8 cellular contexts compared by ENCODE assay signal in genomic region chr11:15819679-15820286, GRCh38.
A peak's percentile ranks its signal among the peaks of the same experiment; 100 is the strongest.
DNase-seq lines count a peak whose midpoint lies in the region; ATAC-seq and TF ChIP-seq lines count a peak whose summit lies in the region.

No MANE protein-coding gene starts in this region.

- intact Hi-C loops in activated T-helper 2 cell treated with anti-CD3 and anti-CD28 coated beads, Interferon-gamma antibody, Interleukin-2, Interleukin-4, amounts not matched to agents 10 μg/mL and 5 μg/mL and 100 μg/mL, durations not matched to agents 14 hours and 24 hours and 36 hours (cut with micrococcal nuclease), result loop anchor here (2.0 to 10.0 kb wide), 6 partner anchors 37 to 1085 kb away; no protein-coding TSS in a partner anchor
- intact Hi-C loops in head of caudate nucleus (cut with DNase I) (no loop called here), posterior vena cava (cut with DNase I) (loop anchor here in 1 of 2 donors (10.0 kb wide), 1 partner anchor 165 kb away; no protein-coding TSS in a partner anchor)

- POLR2A ChIA-PET in AG04449 (lab: Yijun Ruan, JAX), result no interaction called here

- H3K4me3 ChIP-seq in AG04449 (ENCODE audit: low read depth, low read length), result no peak overlapping the region

- CTCF ChIA-PET in AG04449 (lab: Yijun Ruan, JAX), result interaction anchor here (0.7 to 2.9 kb wide), 12 partner anchors 9 to 795 kb away, joined by 3 to 16 read pairs (median 4); no protein-coding TSS in a partner anchor

- peaks cover 3% of the 10 kb centered on the region for H3K9me3 Mint-ChIP-seq in activated T-helper 2 cell treated with anti-CD3 and anti-CD28 coated beads, Interferon-gamma antibody, Interleukin-2, Interleukin-4, amounts not matched to agents 10 μg/mL and 5 μg/mL and 100 μg/mL, durations not matched to agents 14 hours and 24 hours and 36 hours

- H3K27ac Mint-ChIP-seq in activated T-helper 2 cell treated with anti-CD3 and anti-CD28 coated beads, Interferon-gamma antibody, Interleukin-2, Interleukin-4, amounts not matched to agents 10 μg/mL and 5 μg/mL and 100 μg/mL, durations not matched to agents 14 hours and 24 hours and 36 hours, result peak overlapping the region; percentile 61

- H3K4me3 Mint-ChIP-seq in activated T-helper 2 cell treated with anti-CD3 and anti-CD28 coated beads, Interferon-gamma antibody, Interleukin-2, Interleukin-4, amounts not matched to agents 10 μg/mL and 5 μg/mL and 100 μg/mL, durations not matched to agents 14 hours and 24 hours and 36 hours (ENCODE audit: low read depth), result no peak overlapping the region

- no peaks in the 10 kb centered on the region for H3K36me3 Mint-ChIP-seq in activated T-helper 2 cell treated with anti-CD3 and anti-CD28 coated beads, Interferon-gamma antibody, Interleukin-2, Interleukin-4, amounts not matched to agents 10 μg/mL and 5 μg/mL and 100 μg/mL, durations not matched to agents 14 hours and 24 hours and 36 hours (ENCODE audit: low read depth)

- DNase-seq in AG04449 (ENCODE audit: low read depth, low spot score) (no peak), NCI-H446 (lab: John Stamatoyannopoulos, UW) (peak; percentile 71 to 84), head of caudate nucleus (peak; percentile 63 to 95 (median 88)), posterior vena cava (ENCODE audit: low spot score) (peak; percentile 89), omental fat pad (ENCODE audit: low spot score) (no peak)
- peak; percentile 12 for DNase-seq in activated T-helper 2 cell treated with anti-CD3 and anti-CD28 coated beads, Interferon-gamma antibody, Interleukin-2, Interleukin-4, amounts not matched to agents 10 μg/mL and 5 μg/mL and 100 μg/mL, durations not matched to agents 14 hours and 24 hours and 36 hours (ENCODE audit: low spot score)

- TF ChIP-seq CTCF in AG04449 (IDR thresholded peaks at IDR 0.05; ENCODE audit: insufficient read depth, low read length, missing control alignments) (peak; percentile 81), omental fat pad (IDR thresholded peaks at IDR 0.05) (peak in 1 of 3 donors; percentile 33)

- ATAC-seq in GM18502 (IDR thresholded peaks at IDR 0.05; ENCODE audit: poor library complexity, unreplicated experiment) (peak; percentile 88), HG02884 (IDR thresholded peaks at IDR 0.05; ENCODE audit: unreplicated experiment) (peak; percentile 97), omental fat pad (ENCODE audit: low FRiP score) (no peak)

- peaks cover 2% of the 10 kb centered on the region for H3K27me3 Mint-ChIP-seq in activated T-helper 2 cell treated with anti-CD3 and anti-CD28 coated beads, Interferon-gamma antibody, Interleukin-2, Interleukin-4, amounts not matched to agents 10 μg/mL and 5 μg/mL and 100 μg/mL, durations not matched to agents 14 hours and 24 hours and 36 hours (ENCODE audit: low read depth)

- H3K4me1 Mint-ChIP-seq in activated T-helper 2 cell treated with anti-CD3 and anti-CD28 coated beads, Interferon-gamma antibody, Interleukin-2, Interleukin-4, amounts not matched to agents 10 μg/mL and 5 μg/mL and 100 μg/mL, durations not matched to agents 14 hours and 24 hours and 36 hours (ENCODE audit: low read depth), result peaks cover 43% of the 10 kb centered on the region

Comparison
In these comparisons a context has a peak if more than half of its experiments do, and no peak if none do; other contexts are left out.
1. DNase-seq: peak in NCI-H446 (2 of 2), activated T-helper 2 cell treated with anti-CD3 and anti-CD28 coated beads, Interferon-gamma antibody, Interleukin-2, Interleukin-4, amounts not matched to agents 10 μg/mL and 5 μg/mL and 100 μg/mL, durations not matched to agents 14 hours and 24 hours and 36 hours (single experiment), head of caudate nucleus (42 of 42) and posterior vena cava (single experiment); none in AG04449 (single experiment) and omental fat pad (single experiment).